In the genomic region with DNA sequence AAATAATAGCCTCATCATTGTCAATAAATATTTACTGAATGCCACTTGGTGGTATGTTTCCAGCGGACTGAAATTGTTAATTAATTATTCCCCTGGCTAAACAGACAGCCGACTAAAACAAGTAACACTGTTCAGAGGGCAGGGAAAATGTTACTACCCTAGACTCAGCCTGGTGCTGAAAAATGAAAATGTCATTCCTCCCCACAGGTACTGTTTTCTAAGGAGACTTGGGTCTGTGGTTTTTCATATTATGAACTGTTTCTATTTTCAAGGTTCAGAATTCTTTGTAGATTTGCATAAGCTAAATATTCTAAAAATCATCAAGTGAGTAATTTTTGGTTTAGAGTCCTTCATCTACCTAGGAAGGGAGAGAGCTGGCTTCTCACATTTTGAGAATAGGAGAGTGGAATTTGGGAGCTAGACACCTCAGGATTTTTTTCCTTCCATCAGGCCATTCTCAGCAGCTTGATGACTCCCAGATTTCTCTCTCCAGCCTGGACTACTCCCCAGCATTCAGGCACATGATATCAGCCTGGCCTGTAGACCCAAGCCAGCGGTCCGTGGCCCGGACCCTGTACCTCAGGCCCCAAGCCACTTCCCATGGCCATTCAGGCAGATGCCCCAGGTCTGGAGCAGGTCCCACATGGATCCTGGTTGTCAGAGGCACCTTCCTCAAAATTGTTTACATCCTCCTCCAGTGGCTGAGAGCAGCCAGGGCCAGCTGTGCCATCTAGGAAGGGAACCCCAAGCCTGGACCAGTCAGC, we compare ENCODE assay signal across 1 cellular context.
TF ChIP-seq lines count a peak whose summit lies in the region.

No MANE protein-coding gene starts in this region.

TF ChIP-seq in IMR-90, 13 proteins besides CTCF, POLR2A, EP300 and RAD21 (continued from another document):
- TF ChIP-seq, protein P1, sequence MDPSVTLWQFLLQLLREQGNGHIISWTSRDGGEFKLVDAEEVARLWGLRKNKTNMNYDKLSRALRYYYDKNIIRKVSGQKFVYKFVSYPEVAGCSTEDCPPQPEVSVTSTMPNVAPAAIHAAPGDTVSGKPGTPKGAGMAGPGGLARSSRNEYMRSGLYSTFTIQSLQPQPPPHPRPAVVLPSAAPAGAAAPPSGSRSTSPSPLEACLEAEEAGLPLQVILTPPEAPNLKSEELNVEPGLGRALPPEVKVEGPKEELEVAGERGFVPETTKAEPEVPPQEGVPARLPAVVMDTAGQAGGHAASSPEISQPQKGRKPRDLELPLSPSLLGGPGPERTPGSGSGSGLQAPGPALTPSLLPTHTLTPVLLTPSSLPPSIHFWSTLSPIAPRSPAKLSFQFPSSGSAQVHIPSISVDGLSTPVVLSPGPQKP (IDR thresholded peaks at IDR 0.05; ENCODE audit: borderline replicate concordance, low read depth, low read length) = no peak
- no peak for TF ChIP-seq BHLHE40 (IDR thresholded peaks at IDR 0.05; ENCODE audit: low read depth, low read length)
- no peak for TF ChIP-seq CEBPB (IDR thresholded peaks at IDR 0.05; ENCODE audit: low read depth, low read length)
- no peak for TF ChIP-seq RCOR1 (IDR thresholded peaks at IDR 0.05; ENCODE audit: insufficient replicate concordance, low read length)
- TF ChIP-seq RFX5 (IDR thresholded peaks at IDR 0.05; ENCODE audit: low read depth, low read length) = no peak
- no peak for TF ChIP-seq NFE2L2 (IDR thresholded peaks at IDR 0.05; ENCODE audit: low read depth, low read length)
- no peak for TF ChIP-seq CHD1 (IDR thresholded peaks at IDR 0.05; ENCODE audit: low read depth, low read length)
- no peak for TF ChIP-seq MXI1 (IDR thresholded peaks at IDR 0.05; ENCODE audit: borderline replicate concordance, low read depth, low read length)
- TF ChIP-seq SMC3 (IDR thresholded peaks at IDR 0.05; ENCODE audit: low read depth, low read length) = no peak
- TF ChIP-seq, protein P2, sequence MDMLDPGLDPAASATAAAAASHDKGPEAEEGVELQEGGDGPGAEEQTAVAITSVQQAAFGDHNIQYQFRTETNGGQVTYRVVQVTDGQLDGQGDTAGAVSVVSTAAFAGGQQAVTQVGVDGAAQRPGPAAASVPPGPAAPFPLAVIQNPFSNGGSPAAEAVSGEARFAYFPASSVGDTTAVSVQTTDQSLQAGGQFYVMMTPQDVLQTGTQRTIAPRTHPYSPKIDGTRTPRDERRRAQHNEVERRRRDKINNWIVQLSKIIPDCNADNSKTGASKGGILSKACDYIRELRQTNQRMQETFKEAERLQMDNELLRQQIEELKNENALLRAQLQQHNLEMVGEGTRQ (IDR thresholded peaks at IDR 0.05; ENCODE audit: low read depth, low read length) = no peak
- TF ChIP-seq MAFK (IDR thresholded peaks at IDR 0.05; ENCODE audit: low read depth, low read length) = no peak
- TF ChIP-seq MAZ (IDR thresholded peaks at IDR 0.05; ENCODE audit: borderline replicate concordance, low read depth, low read length) = no peak
